Comparison of ENCODE assay signal across 13 cellular contexts in genomic region chr2:160331258-160332025, GRCh38.
DNase-seq lines count a peak whose midpoint lies in the region; ATAC-seq and TF ChIP-seq lines count a peak whose summit lies in the region.
"Had no signal": no experiment of that assay in that cellular context is flagged by ENCODE, and none has a peak within 500 bp of the region (broad histone marks: within the 10 kb centered on the region; RNA-seq: fewer than 3 reads in every experiment).

No MANE protein-coding gene starts in this region.

- H3K4me1 ChIP-seq in left lung (peaks cover 14 to 92% of the 10 kb centered on the region in 2 donors), Karpas-422 (ENCODE audit: low read length) (peaks cover 4% of the 10 kb centered on the region; the same call in 1 of the 2 replicates)

- intact Hi-C loops in activated T-helper 1 cell treated with anti-CD3 and anti-CD28 coated beads, Interleukin-12 subunit alpha, Interleukin-12 subunit beta, Interleukin-2, Interleukin-4 antibody, amounts not matched to agents 30 ng/mL and 10 ng/mL and 1 ng/mL, durations not matched to agents 14 hours and 24 hours and 36 hours (cut with micrococcal nuclease), result loop anchor here (2.0 kb wide), 1 partner anchor 13 kb away; no protein-coding TSS in a partner anchor
- intact Hi-C loops in left lung (cut with DNase I), result no loop called here

- peaks cover 0 to 5% of the 10 kb centered on the region in 2 donors for H3K36me3 ChIP-seq in left lung
- H3K36me3 ChIP-seq in Karpas-422 (ENCODE audit: insufficient read depth, low read length), result no peaks in the 10 kb centered on the region
- H3K36me3 ChIP-seq: vagina had no signal

- H3K4me3 ChIP-seq in left lung (no peak overlapping the region), Karpas-422 (ENCODE audit: low read length) (no peak overlapping the region)
- H3K4me3 ChIP-seq: vagina had no signal

- no peak overlapping the region for H3K9ac ChIP-seq in Karpas-422 (ENCODE audit: low read length)

- H3K9me2 ChIP-seq in Karpas-422 (replicated peaks; ENCODE audit: insufficient read depth, low read length), result no peaks in the 10 kb centered on the region

- no peak for DNase-seq in activated naive CD4-positive, alpha-beta T cell (lab: John Stamatoyannopoulos, UW)
- DNase-seq in activated T-helper 1 cell treated with anti-CD3 and anti-CD28 coated beads, Interleukin-12 subunit alpha, Interleukin-12 subunit beta, Interleukin-2, Interleukin-4 antibody, amounts not matched to agents 30 ng/mL and 10 ng/mL and 1 ng/mL, durations not matched to agents 14 hours and 24 hours and 36 hours (ENCODE audit: low spot score), result no peak
- DNase-seq in left lung, result no peak
- DNase-seq in stimulated activated effector memory CD8-positive, alpha-beta T cell treated with anti-CD3 and anti-CD28 coated beads, Interleukin-12 subunit alpha, Interleukin-12 subunit beta, amount 100 ng/mL, for 72 hours (ENCODE audit: low spot score in 2 of 2), result no peak
- DNase-seq in Karpas-422, result no peak
- DNase-seq: kidney; NCI-H1092 treated with DMSO at 0.1 percent for 48 hours; stimulated activated naive CD4-positive, alpha-beta T cell treated with Interleukin-2 at 50 U/mL for 16 hours had no signal

- no peaks in the 10 kb centered on the region for H3K27me3 ChIP-seq in left lung
- H3K27me3 ChIP-seq in Karpas-422 (ENCODE audit: low read length), result no peaks in the 10 kb centered on the region
- H3K27me3 ChIP-seq: vagina had no signal

- H3K27ac Mint-ChIP-seq in activated naive CD4-positive, alpha-beta T cell treated with anti-CD3 and anti-CD28 coated beads, Interleukin-2, amount 50 U/mL, for 24 hours, result peak overlapping the region; percentile 68
- H3K27ac Mint-ChIP-seq in activated T-helper 1 cell treated with anti-CD3 and anti-CD28 coated beads, Interleukin-12 subunit alpha, Interleukin-12 subunit beta, Interleukin-2, Interleukin-4 antibody, amounts not matched to agents 30 ng/mL and 10 ng/mL and 1 ng/mL, durations not matched to agents 14 hours and 24 hours and 36 hours, result peak overlapping the region; percentile 13
- H3K27ac Mint-ChIP-seq in stimulated activated effector memory CD8-positive, alpha-beta T cell treated with anti-CD3 and anti-CD28 coated beads, Interleukin-12 subunit alpha, Interleukin-12 subunit beta, amount 100 ng/mL, for 72 hours, result peak overlapping the region; percentile 84

- peaks cover 2% of the 10 kb centered on the region for H3K36me3 Mint-ChIP-seq in activated naive CD4-positive, alpha-beta T cell treated with anti-CD3 and anti-CD28 coated beads, Interleukin-2, amount 50 U/mL, for 24 hours
- H3K36me3 Mint-ChIP-seq in activated T-helper 1 cell treated with anti-CD3 and anti-CD28 coated beads, Interleukin-12 subunit alpha, Interleukin-12 subunit beta, Interleukin-2, Interleukin-4 antibody, amounts not matched to agents 30 ng/mL and 10 ng/mL and 1 ng/mL, durations not matched to agents 14 hours and 24 hours and 36 hours (ENCODE audit: low read depth), result peaks cover 6% of the 10 kb centered on the region
- peaks cover 4% of the 10 kb centered on the region for H3K36me3 Mint-ChIP-seq in stimulated activated effector memory CD8-positive, alpha-beta T cell treated with anti-CD3 and anti-CD28 coated beads, Interleukin-12 subunit alpha, Interleukin-12 subunit beta, amount 100 ng/mL, for 72 hours

- H3K9me3 ChIP-seq in left lung, result no peaks in the 10 kb centered on the region
- no peaks in the 10 kb centered on the region for H3K9me3 ChIP-seq in Karpas-422 (ENCODE audit: low read length)
- H3K9me3 ChIP-seq: vagina had no signal

- no peak overlapping the region for H3K4me2 ChIP-seq in Karpas-422 (ENCODE audit: low read depth, low read length, poor library complexity, severe bottlenecking)

- no peaks in the 10 kb centered on the region for H3K27me3 Mint-ChIP-seq in activated naive CD4-positive, alpha-beta T cell treated with anti-CD3 and anti-CD28 coated beads, Interleukin-2, amount 50 U/mL, for 24 hours
- H3K27me3 Mint-ChIP-seq in activated T-helper 1 cell treated with anti-CD3 and anti-CD28 coated beads, Interleukin-12 subunit alpha, Interleukin-12 subunit beta, Interleukin-2, Interleukin-4 antibody, amounts not matched to agents 30 ng/mL and 10 ng/mL and 1 ng/mL, durations not matched to agents 14 hours and 24 hours and 36 hours (ENCODE audit: insufficient read depth), result no peaks in the 10 kb centered on the region

- no peaks in the 10 kb centered on the region for H3K79me2 ChIP-seq in Karpas-422 (ENCODE audit: low read length)

- ATAC-seq in left lung (peak; percentile 58), GM18909 (IDR thresholded peaks at IDR 0.05; ENCODE audit: poor library complexity, unreplicated experiment) (no peak), GM21528 (IDR thresholded peaks at IDR 0.05; ENCODE audit: low FRiP score, unreplicated experiment) (no peak)
- ATAC-seq in stimulated activated effector memory CD8-positive, alpha-beta T cell treated with anti-CD3 and anti-CD28 coated beads, Interleukin-12 subunit alpha, Interleukin-12 subunit beta, amount 100 ng/mL, for 72 hours, result no peak

- H2AFZ ChIP-seq in Karpas-422 (ENCODE audit: low read length), result no peak overlapping the region

- no peaks in the 10 kb centered on the region for H4K20me1 ChIP-seq in Karpas-422 (ENCODE audit: insufficient read depth, low read depth, low read length)

- peaks cover 97% of the 10 kb centered on the region for H3K4me1 Mint-ChIP-seq in activated naive CD4-positive, alpha-beta T cell treated with anti-CD3 and anti-CD28 coated beads, Interleukin-2, amount 50 U/mL, for 24 hours
- H3K4me1 Mint-ChIP-seq in activated T-helper 1 cell treated with anti-CD3 and anti-CD28 coated beads, Interleukin-12 subunit alpha, Interleukin-12 subunit beta, Interleukin-2, Interleukin-4 antibody, amounts not matched to agents 30 ng/mL and 10 ng/mL and 1 ng/mL, durations not matched to agents 14 hours and 24 hours and 36 hours (ENCODE audit: low read depth), result peaks cover 88% of the 10 kb centered on the region
- H3K4me1 Mint-ChIP-seq in stimulated activated effector memory CD8-positive, alpha-beta T cell treated with anti-CD3 and anti-CD28 coated beads, Interleukin-12 subunit alpha, Interleukin-12 subunit beta, amount 100 ng/mL, for 72 hours, result peaks cover 89% of the 10 kb centered on the region

- H3K9me3 Mint-ChIP-seq in activated naive CD4-positive, alpha-beta T cell treated with anti-CD3 and anti-CD28 coated beads, Interleukin-2, amount 50 U/mL, for 24 hours, result no peaks in the 10 kb centered on the region
- H3K9me3 Mint-ChIP-seq in activated T-helper 1 cell treated with anti-CD3 and anti-CD28 coated beads, Interleukin-12 subunit alpha, Interleukin-12 subunit beta, Interleukin-2, Interleukin-4 antibody, amounts not matched to agents 30 ng/mL and 10 ng/mL and 1 ng/mL, durations not matched to agents 14 hours and 24 hours and 36 hours, result no peaks in the 10 kb centered on the region
- H3K9me3 Mint-ChIP-seq in stimulated activated effector memory CD8-positive, alpha-beta T cell treated with anti-CD3 and anti-CD28 coated beads, Interleukin-12 subunit alpha, Interleukin-12 subunit beta, amount 100 ng/mL, for 72 hours, result no peaks in the 10 kb centered on the region

- no peak for TF ChIP-seq CTCF in left lung (IDR thresholded peaks at IDR 0.05)

- H3K27ac ChIP-seq in left lung (no peak overlapping the region), Karpas-422 (ENCODE audit: low read length) (no peak overlapping the region)
- H3K27ac ChIP-seq: RWPE1, vagina had no signal

- peak overlapping the region; percentile 16 for H3K4me3 Mint-ChIP-seq in activated naive CD4-positive, alpha-beta T cell treated with anti-CD3 and anti-CD28 coated beads, Interleukin-2, amount 50 U/mL, for 24 hours
- H3K4me3 Mint-ChIP-seq in activated T-helper 1 cell treated with anti-CD3 and anti-CD28 coated beads, Interleukin-12 subunit alpha, Interleukin-12 subunit beta, Interleukin-2, Interleukin-4 antibody, amounts not matched to agents 30 ng/mL and 10 ng/mL and 1 ng/mL, durations not matched to agents 14 hours and 24 hours and 36 hours, result peak overlapping the region; percentile 11
- peak overlapping the region; percentile 21 for H3K4me3 Mint-ChIP-seq in stimulated activated effector memory CD8-positive, alpha-beta T cell treated with anti-CD3 and anti-CD28 coated beads, Interleukin-12 subunit alpha, Interleukin-12 subunit beta, amount 100 ng/mL, for 72 hours

Comparison
In these comparisons a context has a peak if more than half of its experiments do, and no peak if none do; other contexts are left out.
1. H3K27ac Mint-ChIP-seq: peak in every context shown above with its lines; median percentile 84 in stimulated activated effector memory CD8-positive, alpha-beta T cell treated with anti-CD3 and anti-CD28 coated beads, Interleukin-12 subunit alpha, Interleukin-12 subunit beta, amount 100 ng/mL, for 72 hours; 68 in activated naive CD4-positive, alpha-beta T cell treated with anti-CD3 and anti-CD28 coated beads, Interleukin-2, amount 50 U/mL, for 24 hours; 13 in activated T-helper 1 cell treated with anti-CD3 and anti-CD28 coated beads, Interleukin-12 subunit alpha, Interleukin-12 subunit beta, Interleukin-2, Interleukin-4 antibody, amounts not matched to agents 30 ng/mL and 10 ng/mL and 1 ng/mL, durations not matched to agents 14 hours and 24 hours and 36 hours.